In genomic region chr19:33683881-33684549, GRCh38 we compare ENCODE assay signal across 9 cellular contexts.
DNase-seq lines count a peak whose midpoint lies in the region; ATAC-seq and TF ChIP-seq lines count a peak whose summit lies in the region.
"Had no signal": no experiment of that assay in that cellular context is flagged by ENCODE, and none has a peak within 500 bp of the region (broad histone marks: within the 10 kb centered on the region; RNA-seq: fewer than 3 reads in every experiment).

No MANE protein-coding gene starts in this region.

- H3K27me3 ChIP-seq in upper lobe of right lung = peaks cover 34% of the 10 kb centered on the region
- H3K27me3 ChIP-seq in colonic mucosa = no peaks in the 10 kb centered on the region

- ATAC-seq in WTC11 (peak; percentile 96), upper lobe of right lung (peak; percentile 39), HG03565 (IDR thresholded peaks at IDR 0.05; ENCODE audit: unreplicated experiment) (no peak)

- H3K27ac Mint-ChIP-seq in MCF 10A (ENCODE audit: low read depth, unreplicated experiment) (no peak overlapping the region), WTC11 (no peak overlapping the region)

- DNase-seq in T47D (ENCODE audit: low read depth in 1 of 2, low spot score in 1 of 2) (peak; percentile 76 to 79), MCF 10A (ENCODE audit: unreplicated experiment) (no peak), WTC11 (ENCODE audit: low spot score) (peak; percentile 90), iPS DF 4.7 (ENCODE audit: extremely low read depth, low spot score) (peak; percentile 28), upper lobe of right lung (peak; percentile 67), colonic mucosa (no peak)
- DNase-seq in stimulated activated CD4-positive, alpha-beta T cell treated with anti-CD3 and anti-CD28 coated beads, Interleukin-4, amount 100 ng/mL, for 4 hours = no peak

- intact Hi-C loops in MCF 10A (cut with micrococcal nuclease) = no loop called here
- intact Hi-C loops in upper lobe of right lung (cut with DNase I) = no loop called here
- intact Hi-C loops in colonic mucosa (cut with DNase I) = no loop called here

- no peak overlapping the region for H3K9ac ChIP-seq in colonic mucosa (ENCODE audit: low read depth in 2 of 2, low read length in 2 of 2)

- H3K4me3 Mint-ChIP-seq in MCF 10A (ENCODE audit: unreplicated experiment) (no peak overlapping the region), WTC11 (peak overlapping the region; percentile 66)

- H3K36me3 ChIP-seq in upper lobe of right lung (no peaks in the 10 kb centered on the region), colonic mucosa (no peaks in the 10 kb centered on the region)

- H3K36me3 Mint-ChIP-seq in MCF 10A (ENCODE audit: insufficient read depth, unreplicated experiment) (no peaks in the 10 kb centered on the region), WTC11 (no peaks in the 10 kb centered on the region)

- POLR2A ChIA-PET in MCF 10A (lab: Yijun Ruan, JAX) = no interaction called here
- POLR2A ChIA-PET in WTC11 (lab: Charles Lee) = no interaction called here

- TF ChIP-seq CTCF in MCF 10A (IDR thresholded peaks at IDR 0.05; ENCODE audit: unreplicated experiment) (no peak), WTC11 (IDR thresholded peaks at IDR 0.05) (no peak), upper lobe of right lung (IDR thresholded peaks at IDR 0.05) (no peak), colonic mucosa (IDR thresholded peaks at IDR 0.05) (no peak)

- CTCF ChIA-PET in MCF 10A (lab: Yijun Ruan, JAX) = interaction anchor here (0.7 kb wide), 1 partner anchor 27 kb away, joined by 3 read pairs; no protein-coding TSS in a partner anchor
- CTCF ChIA-PET in WTC11 (lab: Charles Lee) = interaction anchor here (1.4 kb wide), 1 partner anchor 94 kb away, joined by 3 read pairs; no protein-coding TSS in a partner anchor

- H3K4me3 ChIP-seq in upper lobe of right lung = no peak overlapping the region
- H3K4me3 ChIP-seq in colonic mucosa = no peak overlapping the region

- H3K4me1 Mint-ChIP-seq in MCF 10A (ENCODE audit: insufficient read depth, unreplicated experiment) (no peaks in the 10 kb centered on the region), WTC11 (peaks cover 12% of the 10 kb centered on the region)

- no peaks in the 10 kb centered on the region for H3K4me1 ChIP-seq in upper lobe of right lung
- no peaks in the 10 kb centered on the region for H3K4me1 ChIP-seq in colonic mucosa

- H3K9me3 Mint-ChIP-seq in MCF 10A (ENCODE audit: unreplicated experiment) (peaks cover 7% of the 10 kb centered on the region), WTC11 (no peaks in the 10 kb centered on the region)

- in situ Hi-C loops in T47D (cut with HindIII; ENCODE audit: low pct_unique_long_range_greater_than_20kb, low sequenced_read_pairs) = no loop called here

- H3K9me3 ChIP-seq in upper lobe of right lung (no peaks in the 10 kb centered on the region), colonic mucosa (no peaks in the 10 kb centered on the region)

- no TSS peak for BruUV-seq in MCF 10A (replicated peaks; lab: Mats Ljungman, UMichigan)

- H3K27ac ChIP-seq in upper lobe of right lung = no peak overlapping the region
- no peak overlapping the region for H3K27ac ChIP-seq in colonic mucosa
- H3K27ac ChIP-seq: epithelial cell of prostate had no signal

- H3K27me3 Mint-ChIP-seq in MCF 10A (ENCODE audit: insufficient read depth, unreplicated experiment) (no peaks in the 10 kb centered on the region), WTC11 (ENCODE audit: low read depth) (no peaks in the 10 kb centered on the region; the same call in 1 of the 2 replicates)

TF ChIP-seq in WTC11, 78 proteins besides CTCF, POLR2A, EP300 and RAD21 (continues in another document):
- TF ChIP-seq ELF4 (CRISPR knock-in tag; IDR thresholded peaks at IDR 0.05; ENCODE audit: low read depth) = peak; percentile 42; the same call in 1 of the 2 replicates
- no peak for TF ChIP-seq ZBTB43 (CRISPR knock-in tag; IDR thresholded peaks at IDR 0.05)
- 0 out of 2 replicates have a peak, but pooled peaks have one; percentile 72 for TF ChIP-seq ZNF281 (CRISPR knock-in tag; IDR thresholded peaks at IDR 0.05)
- TF ChIP-seq MLX (CRISPR knock-in tag; IDR thresholded peaks at IDR 0.05) = 0 out of 2 replicates have a peak, but pooled peaks have one; percentile 39
- no peak for TF ChIP-seq TCF7 (CRISPR knock-in tag; IDR thresholded peaks at IDR 0.05; ENCODE audit: low read depth)
- peak; percentile 65; the same call in 1 of the 2 replicates for TF ChIP-seq IRF1 (CRISPR knock-in tag; IDR thresholded peaks at IDR 0.05)
- TF ChIP-seq USF1 (CRISPR knock-in tag; IDR thresholded peaks at IDR 0.05) = peak; percentile 46; the same call in 1 of the 2 replicates
- TF ChIP-seq JUN (CRISPR knock-in tag; IDR thresholded peaks at IDR 0.05) = peak; percentile 92
- TF ChIP-seq PRDM15 (CRISPR knock-in tag; IDR thresholded peaks at IDR 0.05) = no peak
- TF ChIP-seq ESRRA (CRISPR knock-in tag; IDR thresholded peaks at IDR 0.05; ENCODE audit: borderline replicate concordance) = no peak; the same call in 1 of the 2 replicates

Comparison
In these comparisons a context has a peak if more than half of its experiments do, and no peak if none do; other contexts are left out.
1. DNase-seq: peak in T47D (2 of 2), WTC11 (single experiment), iPS DF 4.7 (single experiment) and upper lobe of right lung (single experiment); none in MCF 10A (single experiment), colonic mucosa (single experiment) and stimulated activated CD4-positive, alpha-beta T cell treated with anti-CD3 and anti-CD28 coated beads, Interleukin-4, amount 100 ng/mL, for 4 hours (0 of 2).